In the genomic region with DNA sequence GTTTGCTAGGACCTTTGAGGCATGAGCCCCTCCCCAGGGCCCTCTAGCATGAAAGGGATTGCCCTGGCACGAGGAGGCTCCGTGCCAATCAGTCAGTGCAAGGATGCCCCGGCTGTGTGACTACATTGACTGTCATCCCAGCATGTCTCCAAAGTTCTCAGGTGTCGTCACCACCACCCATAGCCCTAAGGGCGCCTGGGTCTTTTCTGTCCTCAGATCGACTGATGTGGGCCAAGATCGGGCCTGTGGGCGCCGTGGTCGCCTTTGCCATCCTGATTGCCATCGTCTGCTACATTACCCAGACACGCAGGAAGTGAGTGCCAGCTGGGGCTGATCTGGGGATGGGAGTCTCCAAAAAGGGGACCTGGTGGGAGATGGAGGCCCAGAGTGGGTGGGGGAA, we compare ENCODE assay signal across 26 cellular contexts. TPM values are rescaled to one million over a fixed set of nuclear protein-coding genes. Genes with fewer than 3 reads are reported as not detected.
"Had no signal": no experiment of that assay in that cellular context is flagged by ENCODE, and none has a peak within 500 bp of the region (broad histone marks: within the 10 kb centered on the region; RNA-seq: fewer than 3 reads in every experiment).

No MANE protein-coding gene starts in this region.

- H3K9me3 Mint-ChIP-seq: activated naive CD8-positive, alpha-beta T cell treated with anti-CD3 and anti-CD28 coated beads, Interleukin-2, amount 50 U/mL, for 24 hours; activated T-helper 2 cell treated with anti-CD3 and anti-CD28 coated beads, Interferon-gamma antibody, Interleukin-2, Interleukin-4, amounts not matched to agents 10 μg/mL and 5 μg/mL and 100 μg/mL, durations not matched to agents 14 hours and 24 hours and 36 hours; naive B cell; stimulated activated effector memory CD8-positive, alpha-beta T cell treated with anti-CD3 and anti-CD28 coated beads, Interleukin-12 subunit alpha, Interleukin-12 subunit beta, amount 100 ng/mL, for 72 hours had no signal

- H3K27ac Mint-ChIP-seq: activated naive CD8-positive, alpha-beta T cell treated with anti-CD3 and anti-CD28 coated beads, Interleukin-2, amount 50 U/mL, for 24 hours; activated T-helper 2 cell treated with anti-CD3 and anti-CD28 coated beads, Interferon-gamma antibody, Interleukin-2, Interleukin-4, amounts not matched to agents 10 μg/mL and 5 μg/mL and 100 μg/mL, durations not matched to agents 14 hours and 24 hours and 36 hours had no signal

- H3K4me3 ChIP-seq: left lung, mucosa of descending colon, smooth muscle cell, tibial nerve, vagina had no signal

- DNase-seq: activated CD4-positive, alpha-beta T cell treated with anti-CD3 and anti-CD28 coated beads, Interleukin-2, amount 50 U/mL, for 48 hours; activated naive CD4-positive, alpha-beta T cell treated with Interleukin-2 at 50 U/mL for 16 hours; activated naive CD8-positive, alpha-beta T cell treated with anti-CD3 and anti-CD28 coated beads, Interleukin-2, amount 50 U/mL, for 24 hours; activated T-cell treated with anti-CD3 and anti-CD28 coated beads, Interleukin-2, amount 50 U/mL, for 1 hour; anterior cingulate cortex; cortex of kidney; effector CD4-positive, alpha-beta T cell; mammary epithelial cell; naive B cell; stimulated activated CD4-positive, alpha-beta T cell treated with anti-CD3 and anti-CD28 coated beads, Interleukin-4, amount 100 ng/mL, for 1 hour; substantia nigra; WERI-Rb-1 had no signal

- H3K27me3 Mint-ChIP-seq: activated naive CD8-positive, alpha-beta T cell treated with anti-CD3 and anti-CD28 coated beads, Interleukin-2, amount 50 U/mL, for 24 hours; naive B cell had no signal

- ATAC-seq: activated naive CD8-positive, alpha-beta T cell treated with anti-CD3 and anti-CD28 coated beads, Interleukin-2, amount 50 U/mL, for 24 hours; mucosa of descending colon; stimulated activated effector memory CD8-positive, alpha-beta T cell treated with anti-CD3 and anti-CD28 coated beads, Interleukin-12 subunit alpha, Interleukin-12 subunit beta, amount 100 ng/mL, for 72 hours had no signal

- H3K36me3 Mint-ChIP-seq: brain; naive B cell; stimulated activated effector memory CD8-positive, alpha-beta T cell treated with anti-CD3 and anti-CD28 coated beads, Interleukin-12 subunit alpha, Interleukin-12 subunit beta, amount 100 ng/mL, for 72 hours had no signal

- H3K4me1 Mint-ChIP-seq: stimulated activated effector memory CD8-positive, alpha-beta T cell treated with anti-CD3 and anti-CD28 coated beads, Interleukin-12 subunit alpha, Interleukin-12 subunit beta, amount 100 ng/mL, for 72 hours had no signal

- H3K27ac ChIP-seq: left lung, parathyroid adenoma, vagina, WERI-Rb-1 had no signal

- H3K4me3 Mint-ChIP-seq: activated naive CD8-positive, alpha-beta T cell treated with anti-CD3 and anti-CD28 coated beads, Interleukin-2, amount 50 U/mL, for 24 hours; brain; stimulated activated effector memory CD8-positive, alpha-beta T cell treated with anti-CD3 and anti-CD28 coated beads, Interleukin-12 subunit alpha, Interleukin-12 subunit beta, amount 100 ng/mL, for 72 hours had no signal

RNA-seq across cellular contexts. Expression of a gene that starts 18.4 kb away (rescaled TPM):
- total RNA-seq: frontal cortex, left lung, mammary epithelial cell, smooth muscle cell, vagina had no signal
- polyA plus RNA-seq: esophagus, mammary epithelial cell, smooth muscle cell had no signal

RNA-seq across cellular contexts. Expression of a gene that starts 18.7 kb away (rescaled TPM):
- total RNA-seq: frontal cortex, smooth muscle cell had no signal
- polyA plus RNA-seq: smooth muscle cell had no signal

RNA-seq across cellular contexts. Expression of a gene that starts 28.0 kb away (rescaled TPM):
- total RNA-seq: frontal cortex, kidney epithelial cell, mucosa of descending colon, smooth muscle cell, vagina had no signal
- polyA plus RNA-seq: mammary epithelial cell, smooth muscle cell had no signal

RNA-seq across cellular contexts. Expression of a gene that starts 37.4 kb away (rescaled TPM):
- total RNA-seq: frontal cortex; left lung; mammary epithelial cell; mucosa of descending colon; sciatic nerve; smooth muscle cell; T-helper 2 cell treated with Interferon-gamma antibody and Interleukin-4, amounts not matched to agents 100 ng/mL and 5 ng/mL, for 36 hours; vagina had no signal
- polyA plus RNA-seq: esophagus, mammary epithelial cell, smooth muscle cell had no signal
